10 cellular contexts compared by ENCODE assay signal in the genomic region with DNA sequence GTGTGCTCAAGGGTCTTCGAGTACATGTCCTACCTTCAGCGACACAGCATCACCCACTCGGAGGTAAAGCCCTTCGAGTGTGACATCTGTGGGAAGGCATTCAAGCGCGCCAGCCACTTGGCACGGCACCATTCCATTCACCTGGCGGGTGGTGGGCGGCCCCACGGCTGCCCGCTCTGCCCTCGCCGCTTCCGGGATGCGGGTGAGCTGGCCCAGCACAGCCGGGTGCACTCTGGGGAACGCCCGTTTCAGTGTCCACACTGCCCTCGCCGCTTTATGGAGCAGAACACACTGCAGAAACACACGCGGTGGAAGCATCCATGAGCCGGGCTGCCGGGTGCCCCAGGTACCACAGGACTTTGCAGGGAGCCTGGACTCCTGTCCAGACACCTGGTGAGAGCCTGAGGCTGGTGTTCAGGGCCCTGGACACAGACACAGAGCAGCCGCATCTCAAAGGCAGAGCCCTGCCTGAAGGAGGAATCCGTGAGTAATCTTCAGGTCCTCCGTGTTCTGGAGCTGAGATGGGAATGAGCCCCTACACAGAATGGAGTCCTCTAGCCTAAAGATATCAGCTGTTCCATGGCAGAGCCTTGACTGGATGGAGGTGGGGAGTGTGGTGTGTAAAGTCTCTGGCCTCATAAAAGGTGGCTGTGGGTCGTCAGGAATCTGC. TPM values are rescaled to one million over a fixed set of nuclear protein-coding genes. Genes with fewer than 3 reads are reported as not detected.
DNase-seq lines count a peak whose midpoint lies in the region; ATAC-seq and TF ChIP-seq lines count a peak whose summit lies in the region.
"Had no signal": no experiment of that assay in that cellular context is flagged by ENCODE, and none has a peak within 500 bp of the region (broad histone marks: within the 10 kb centered on the region; RNA-seq: fewer than 3 reads in every experiment).

No MANE protein-coding gene starts in this region.

- no peak for DNase-seq in stimulated activated naive CD8-positive, alpha-beta T cell treated with anti-CD3 and anti-CD28 coated beads, Interleukin-15, Interleukin-2, amounts not matched to agents 100 U/mL and 50 U/mL, for 24 hours
- no peak for DNase-seq in WTC11 (ENCODE audit: low spot score)
- no peak for DNase-seq in type B pancreatic cell (ENCODE audit: extremely low spot score, unreplicated experiment)
- no peak for DNase-seq in NCI-H446 (lab: John Stamatoyannopoulos, UW)
- DNase-seq in T-helper 9 cell: no peak
- DNase-seq in right atrium auricular region (ENCODE audit: low spot score): no peak
- DNase-seq: EL had no signal

- no peaks in the 10 kb centered on the region for H3K9me3 ChIP-seq in iPS-15b (ENCODE audit: control insufficient read depth, insufficient read depth, low read length)
- no peaks in the 10 kb centered on the region for H3K9me3 ChIP-seq in right atrium auricular region

- peak overlapping the region; percentile 85 for H3K4me3 ChIP-seq in iPS-15b (ENCODE audit: low read depth, low read length)
- H3K4me3 ChIP-seq in right atrium auricular region: no peak overlapping the region

- H3K36me3 ChIP-seq in iPS-15b (ENCODE audit: control insufficient read depth, insufficient read depth, low read length) (peaks cover 13% of the 10 kb centered on the region), right atrium auricular region (peaks cover 11% of the 10 kb centered on the region)

- CTCF ChIA-PET in WTC11 (lab: Charles Lee): interaction anchor here (1.4 kb wide), 1 partner anchor 10 kb away, joined by 3 read pairs; a partner anchor contains a TSS

- no peaks in the 10 kb centered on the region for H3K27me3 Mint-ChIP-seq in stimulated activated naive CD8-positive, alpha-beta T cell treated with anti-CD3 and anti-CD28 coated beads, Interleukin-15, Interleukin-2, amounts not matched to agents 100 ng/mL and 50 ng/mL, for 24 hours
- H3K27me3 Mint-ChIP-seq in WTC11 (ENCODE audit: low read depth): peaks cover 4% of the 10 kb centered on the region
- H3K27me3 Mint-ChIP-seq in type B pancreatic cell: peaks cover 5% of the 10 kb centered on the region

- POLR2A ChIA-PET in WTC11 (lab: Charles Lee): no interaction called here

- H3K4me1 Mint-ChIP-seq in stimulated activated naive CD8-positive, alpha-beta T cell treated with anti-CD3 and anti-CD28 coated beads, Interleukin-15, Interleukin-2, amounts not matched to agents 100 ng/mL and 50 ng/mL, for 24 hours (ENCODE audit: low read depth): peaks cover 72% of the 10 kb centered on the region
- H3K4me1 Mint-ChIP-seq in WTC11: peaks cover 24% of the 10 kb centered on the region
- H3K4me1 Mint-ChIP-seq in type B pancreatic cell (ENCODE audit: unreplicated experiment): peaks cover 25% of the 10 kb centered on the region

- peaks cover 44% of the 10 kb centered on the region for H3K36me3 Mint-ChIP-seq in stimulated activated naive CD8-positive, alpha-beta T cell treated with anti-CD3 and anti-CD28 coated beads, Interleukin-15, Interleukin-2, amounts not matched to agents 100 ng/mL and 50 ng/mL, for 24 hours (ENCODE audit: low read depth)
- H3K36me3 Mint-ChIP-seq in WTC11: peaks cover 13% of the 10 kb centered on the region
- H3K36me3 Mint-ChIP-seq in type B pancreatic cell: peaks cover 9% of the 10 kb centered on the region

- no peaks in the 10 kb centered on the region for H3K4me1 ChIP-seq in iPS-15b (ENCODE audit: control insufficient read depth, insufficient read depth, low read length)
- peaks cover 0 to 68% of the 10 kb centered on the region in 2 donors for H3K4me1 ChIP-seq in right atrium auricular region

- TF ChIP-seq CTCF in WTC11 (IDR thresholded peaks at IDR 0.05): no peak
- no peak for TF ChIP-seq CTCF in type B pancreatic cell (conservative IDR thresholded peaks at IDR 0.05)
- no peak for TF ChIP-seq CTCF in right atrium auricular region (IDR thresholded peaks at IDR 0.05)

- H3K27me3 ChIP-seq in iPS-15b (ENCODE audit: control insufficient read depth, insufficient read depth, low read length) (no peaks in the 10 kb centered on the region), right atrium auricular region (no peaks in the 10 kb centered on the region)

- peak overlapping the region; percentile 95 for H3K27ac Mint-ChIP-seq in stimulated activated naive CD8-positive, alpha-beta T cell treated with anti-CD3 and anti-CD28 coated beads, Interleukin-15, Interleukin-2, amounts not matched to agents 100 ng/mL and 50 ng/mL, for 24 hours
- H3K27ac Mint-ChIP-seq in WTC11: no peak overlapping the region
- H3K27ac Mint-ChIP-seq in type B pancreatic cell: peak overlapping the region; percentile 96

- H3K27ac ChIP-seq in right atrium auricular region: no peak overlapping the region

- ATAC-seq in stimulated activated naive CD8-positive, alpha-beta T cell treated with anti-CD3 and anti-CD28 coated beads, Interleukin-15, Interleukin-2, amounts not matched to agents 100 U/mL and 50 U/mL, for 24 hours: no peak
- no peak for ATAC-seq in WTC11
- ATAC-seq: Right ventricle myocardium inferior had no signal

- H3K4me3 Mint-ChIP-seq in stimulated activated naive CD8-positive, alpha-beta T cell treated with anti-CD3 and anti-CD28 coated beads, Interleukin-15, Interleukin-2, amounts not matched to agents 100 ng/mL and 50 ng/mL, for 24 hours: peak overlapping the region; percentile 98
- H3K4me3 Mint-ChIP-seq in WTC11 (peak overlapping the region; percentile 89), type B pancreatic cell (peak overlapping the region; percentile 96)

- H3K9ac ChIP-seq in iPS-15b (ENCODE audit: low read depth, low read length): no peak overlapping the region

- no peaks in the 10 kb centered on the region for H3K9me3 Mint-ChIP-seq in stimulated activated naive CD8-positive, alpha-beta T cell treated with anti-CD3 and anti-CD28 coated beads, Interleukin-15, Interleukin-2, amounts not matched to agents 100 ng/mL and 50 ng/mL, for 24 hours
- no peaks in the 10 kb centered on the region for H3K9me3 Mint-ChIP-seq in WTC11
- no peaks in the 10 kb centered on the region for H3K9me3 Mint-ChIP-seq in type B pancreatic cell

TF ChIP-seq in WTC11, 78 proteins besides CTCF, POLR2A, EP300 and RAD21:
- TF ChIP-seq NR3C1 (CRISPR knock-in tag; conservative IDR thresholded peaks at IDR 0.05; ENCODE audit: low read depth) (no peak), ESRRA (CRISPR knock-in tag; IDR thresholded peaks at IDR 0.05; ENCODE audit: borderline replicate concordance) (0 out of 2 replicates have a peak, but pooled peaks have one; percentile 36)

RNA-seq across cellular contexts. Expression of a gene that starts 1.5 kb away (rescaled TPM):
- 94.6 to 100 TPM (median 99.5 TPM) in 3 replicates for total RNA-seq in WTC11 (2021)
- total RNA-seq in type B pancreatic cell (ENCODE audit: low replicate concordance): 41.3 and 43.1 TPM in 2 replicates
- 1 to 10 TPM; 7.5 to 8.6 TPM for total RNA-seq in right atrium auricular region

RNA-seq across cellular contexts. Expression of a gene that starts 3.0 kb away (rescaled TPM):
- total RNA-seq in WTC11 (2021) (21.1 to 24.8 TPM (median 24.8 TPM) in 3 replicates), type B pancreatic cell (ENCODE audit: low replicate concordance) (16.1 and 18.1 TPM in 2 replicates), right atrium auricular region (10 to 100 TPM; 19.1 to 30.0 TPM)

RNA-seq across cellular contexts. Expression of a gene that starts 4.2 kb away (rescaled TPM):
- total RNA-seq in WTC11 (2021) (31.3 to 33.5 TPM (median 32.0 TPM) in 3 replicates), type B pancreatic cell (ENCODE audit: low replicate concordance) (28.5 and 37.4 TPM in 2 replicates), right atrium auricular region (10 to 100 TPM; 15.3 to 26.2 TPM)

RNA-seq across cellular contexts. Expression of a gene that starts 9.9 kb away (rescaled TPM):
- total RNA-seq in WTC11 (2021) (249 to 302 TPM (median 249 TPM) in 3 replicates), type B pancreatic cell (ENCODE audit: low replicate concordance) (170 and 232 TPM in 2 replicates), right atrium auricular region (10 to 100 TPM; 39.0 to 61.0 TPM)

RNA-seq across cellular contexts. Expression of a gene that starts 20.6 kb away (rescaled TPM):
- 9.9 to 12.1 TPM (median 11.4 TPM) in 3 replicates for total RNA-seq in WTC11 (2021)
- 9.4 and 9.6 TPM in 2 replicates for total RNA-seq in type B pancreatic cell (ENCODE audit: low replicate concordance)
- 10 to 100 TPM in 1 of 2 donors, 1 to 10 TPM in 1; 7.8 to 10.6 TPM for total RNA-seq in right atrium auricular region
